7 cellular contexts compared by ENCODE assay signal in genomic region chr19:42281175-42282035, GRCh38. TPM values are rescaled to one million over a fixed set of nuclear protein-coding genes. Genes with fewer than 3 reads are reported as not detected.
DNase-seq lines count a peak whose midpoint lies in the region; ATAC-seq, FAIRE-seq and TF ChIP-seq lines count a peak whose summit lies in the region.

No MANE protein-coding gene starts in this region.

- WGBS in pancreas, 2 donors = 36 to 42% methylated on average over 20 to 26 of the region's 26 CpGs

- peaks cover 16% of the 10 kb centered on the region for H3K36me3 Mint-ChIP-seq in activated naive CD4-positive, alpha-beta T cell treated with anti-CD3 and anti-CD28 coated beads, Interleukin-2, amount 10 ng/mL, durations not matched to agents 7 days and 5 days

- TF ChIP-seq CTCF in pancreas (IDR thresholded peaks at IDR 0.05) = no peak

- no peaks in the 10 kb centered on the region for H3K9me3 ChIP-seq in pancreas

- H3K36me3 ChIP-seq in pancreas = no peaks in the 10 kb centered on the region

- H3K27me3 ChIP-seq in pancreas = no peaks in the 10 kb centered on the region

- ATAC-seq in Right ventricle myocardium superior (ENCODE audit: poor library complexity) (no peak), pancreas (peak in 1 of 4 donors; percentile 1), GM18870 (IDR thresholded peaks at IDR 0.05; ENCODE audit: unreplicated experiment) (no peak)

- CTCF ChIA-PET in activated naive CD4-positive, alpha-beta T cell treated with anti-CD3 and anti-CD28 coated beads, Interleukin-2, amount 10 ng/mL, durations not matched to agents 7 days and 5 days (lab: Charles Lee) = interaction anchor here (0.6 kb wide), 1 partner anchor 11 kb away, joined by 3 read pairs; no protein-coding TSS in a partner anchor

- intact Hi-C loops in Right ventricle myocardium superior (cut with DNase I) = loop anchor here (2.0 kb wide), 1 partner anchor 35 kb away; no protein-coding TSS in a partner anchor
- intact Hi-C loops in pancreas (cut with DNase I) = no loop called here

- peak overlapping the region; percentile 71 for H3K4me3 Mint-ChIP-seq in activated naive CD4-positive, alpha-beta T cell treated with anti-CD3 and anti-CD28 coated beads, Interleukin-2, amount 10 ng/mL, durations not matched to agents 7 days and 5 days

- H3K27ac Mint-ChIP-seq in activated naive CD4-positive, alpha-beta T cell treated with anti-CD3 and anti-CD28 coated beads, Interleukin-2, amount 10 ng/mL, durations not matched to agents 7 days and 5 days = no peak overlapping the region

- H3K9me3 Mint-ChIP-seq in activated naive CD4-positive, alpha-beta T cell treated with anti-CD3 and anti-CD28 coated beads, Interleukin-2, amount 10 ng/mL, durations not matched to agents 7 days and 5 days = no peaks in the 10 kb centered on the region

- peaks cover 20 to 54% (median 29%) of the 10 kb centered on the region in 3 donors for H3K4me1 ChIP-seq in pancreas

- peaks cover 46% of the 10 kb centered on the region for H3K4me1 Mint-ChIP-seq in activated naive CD4-positive, alpha-beta T cell treated with anti-CD3 and anti-CD28 coated beads, Interleukin-2, amount 10 ng/mL, durations not matched to agents 7 days and 5 days

- peak; percentile 22 for DNase-seq in NCI-H128 (lab: John Stamatoyannopoulos, UW; ENCODE audit: unreplicated experiment)
- DNase-seq in activated naive CD4-positive, alpha-beta T cell treated with anti-CD3 and anti-CD28 coated beads, Interleukin-2, amount 10 ng/mL, durations not matched to agents 7 days and 5 days = peak; percentile 51
- peak; percentile 80 for DNase-seq in Right ventricle myocardium superior
- DNase-seq in pancreas = peak in 5 of 6 donors; percentile 59 to 86 (median 68)
- DNase-seq in GM03348 (ENCODE audit: low spot score) = no peak

- FAIRE-seq in pancreas (lab: Jason Lieb, UNC) = no peak

- no peaks in the 10 kb centered on the region for H3K27me3 Mint-ChIP-seq in activated naive CD4-positive, alpha-beta T cell treated with anti-CD3 and anti-CD28 coated beads, Interleukin-2, amount 10 ng/mL, durations not matched to agents 7 days and 5 days

- H3K27ac ChIP-seq in pancreas = peak overlapping the region; percentile 70 to 90 (median 78)

- H3K4me3 ChIP-seq in GM08714 (ENCODE audit: low read length) (peak overlapping the region; percentile 3; the same call in 1 of the 2 replicates), pancreas (peak overlapping the region in 3 of 4 donors; percentile 60 to 62 (median 60))

RNA-seq across cellular contexts. Expression of gene CIC, which starts 12.4 kb away (rescaled TPM):
- total RNA-seq in Right ventricle myocardium superior (33.6 TPM), pancreas (10 to 100 TPM; 27.7 to 37.6 (median 32.0) TPM)
- 10 to 100 TPM; 47.1 to 65.0 TPM for polyA plus RNA-seq in pancreas

RNA-seq across cellular contexts. Expression of gene PRR19, which starts 20.5 kb away (rescaled TPM):
- total RNA-seq in Right ventricle myocardium superior = not detected
- total RNA-seq in pancreas = under 1 TPM; 0.12 to 0.69 (median 0.34) TPM
- polyA plus RNA-seq in pancreas = under 1 TPM; 0.34 to 0.99 TPM

RNA-seq across cellular contexts. Expression of gene PAFAH1B3, which starts 21.0 kb away (rescaled TPM):
- 4.3 TPM for total RNA-seq in Right ventricle myocardium superior
- 10 to 100 TPM in 4 of 6 donors, 1 to 10 TPM in 2; 6.2 to 19.8 (median 10.2) TPM for total RNA-seq in pancreas
- 10 to 100 TPM; 18.2 to 24.3 TPM for polyA plus RNA-seq in pancreas

RNA-seq across cellular contexts. Expression of gene ERF, which starts 26.5 kb away (rescaled TPM):
- 42.1 TPM for total RNA-seq in Right ventricle myocardium superior
- 10 to 100 TPM; 20.5 to 29.2 (median 22.2) TPM for total RNA-seq in pancreas
- 10 to 100 TPM; 36.6 to 48.5 TPM for polyA plus RNA-seq in pancreas

RNA-seq across cellular contexts. Expression of gene TMEM145, which starts 31.7 kb away (rescaled TPM):
- total RNA-seq in Right ventricle myocardium superior (0.11 TPM), pancreas (1 to 10 TPM in 2 of 6 donors, under 1 TPM in 4; 0.46 to 1.5 (median 0.94) TPM)
- polyA plus RNA-seq in pancreas = 1 to 10 TPM; 2.2 to 8.2 TPM
